8 cellular contexts compared by ENCODE assay signal in the genomic region with DNA sequence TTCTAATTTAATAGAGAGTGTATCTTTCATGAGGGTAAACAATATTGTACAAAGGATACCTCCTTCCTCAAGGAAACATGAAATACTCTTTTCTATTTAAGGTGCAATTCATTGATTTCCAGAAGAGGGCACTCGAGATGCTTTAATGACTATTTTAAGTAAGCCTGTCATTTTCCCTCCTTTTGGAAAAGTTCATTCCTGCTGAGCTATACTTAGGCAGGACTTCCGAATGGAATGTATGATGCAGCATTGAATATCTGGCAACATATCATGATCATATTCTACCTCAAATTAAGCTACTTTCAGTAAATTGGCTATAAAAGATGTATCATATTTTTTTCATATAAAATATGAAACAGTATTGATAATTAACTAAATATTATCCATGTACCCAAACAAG. TPM values are rescaled to one million over a fixed set of nuclear protein-coding genes. Genes with fewer than 3 reads are reported as not detected.
DNase-seq lines count a peak whose midpoint lies in the region; ATAC-seq and TF ChIP-seq lines count a peak whose summit lies in the region.

No MANE protein-coding gene starts in this region.

- intact Hi-C loops in testis (cut with DNase I; ENCODE audit: low total_unique reads) = no loop called here

- TF ChIP-seq POLR2A in testis (IDR thresholded peaks at IDR 0.05) = no peak

- H3K27me3 ChIP-seq in testis = no peaks in the 10 kb centered on the region

- WGBS in testis, 2 donors = 25 to 26% methylated on average over 2 of the region's 2 CpGs

- no peak for ATAC-seq in HG03175 (IDR thresholded peaks at IDR 0.05; ENCODE audit: unreplicated experiment)
- ATAC-seq in GM19328 (IDR thresholded peaks at IDR 0.05; ENCODE audit: unreplicated experiment) = no peak
- no peak for ATAC-seq in GM18520 (IDR thresholded peaks at IDR 0.05; ENCODE audit: unreplicated experiment)

- no peak overlapping the region for H3K4me3 ChIP-seq in testis

- no peaks in the 10 kb centered on the region for H3K9me3 ChIP-seq in testis

- peak; percentile 3 for DNase-seq in NCI-H187 treated with DMSO at 0.1 percent for 48 hours (lab: John Stamatoyannopoulos, UW)
- peak; percentile 54 for DNase-seq in amniotic stem cell (lab: John Stamatoyannopoulos, UW)
- DNase-seq in iPS DF 19.7 (ENCODE audit: low read depth, low spot score) = peak; percentile 7
- no peak for DNase-seq in testis

- TF ChIP-seq CTCF in GM12873 (IDR thresholded peaks at IDR 0.05; ENCODE audit: insufficient read depth, low read depth, low read length, missing control alignments) (peak; percentile 56), testis (IDR thresholded peaks at IDR 0.05) (peak; percentile 34 to 57 (median 38))

- no peaks in the 10 kb centered on the region for H3K4me1 ChIP-seq in testis

- no peak overlapping the region for H3K27ac ChIP-seq in testis

- H3K36me3 ChIP-seq in testis (ENCODE audit: low read depth, missing control alignments) = no peaks in the 10 kb centered on the region

RNA-seq across cellular contexts. Expression of a gene that starts 5.0 kb away (rescaled TPM):
- total RNA-seq in testis = 100 to 1,000 TPM; 175 to 221 TPM
- polyA plus RNA-seq in testis (ENCODE audit: insufficient read depth, low read depth, low replicate concordance) = 94.8 TPM
